Comparison of ENCODE assay signal across 1 cellular context in genomic region chr4:76623217-76624060, GRCh38.
TF ChIP-seq lines count a peak whose summit lies in the region.

No MANE protein-coding gene starts in this region.

TF ChIP-seq in IMR-90, 13 proteins besides CTCF, POLR2A, EP300 and RAD21:
- TF ChIP-seq MXI1 (IDR thresholded peaks at IDR 0.05; ENCODE audit: borderline replicate concordance, low read depth, low read length) (no peak), NFE2L2 (IDR thresholded peaks at IDR 0.05; ENCODE audit: low read depth, low read length) (no peak), CEBPB (IDR thresholded peaks at IDR 0.05; ENCODE audit: low read depth, low read length) (no peak), MAFK (IDR thresholded peaks at IDR 0.05; ENCODE audit: low read depth, low read length) (no peak), ELK1 (IDR thresholded peaks at IDR 0.05; ENCODE audit: borderline replicate concordance, low read depth, low read length) (no peak), SMC3 (IDR thresholded peaks at IDR 0.05; ENCODE audit: low read depth, low read length) (no peak), CHD1 (IDR thresholded peaks at IDR 0.05; ENCODE audit: low read depth, low read length) (no peak), RCOR1 (IDR thresholded peaks at IDR 0.05; ENCODE audit: insufficient replicate concordance, low read length) (no peak), BHLHE40 (IDR thresholded peaks at IDR 0.05; ENCODE audit: low read depth, low read length) (no peak), FOS (IDR thresholded peaks at IDR 0.05; ENCODE audit: low read depth, low read length) (no peak)
